ENCODE assay signal across 13 cellular contexts in the genomic region with DNA sequence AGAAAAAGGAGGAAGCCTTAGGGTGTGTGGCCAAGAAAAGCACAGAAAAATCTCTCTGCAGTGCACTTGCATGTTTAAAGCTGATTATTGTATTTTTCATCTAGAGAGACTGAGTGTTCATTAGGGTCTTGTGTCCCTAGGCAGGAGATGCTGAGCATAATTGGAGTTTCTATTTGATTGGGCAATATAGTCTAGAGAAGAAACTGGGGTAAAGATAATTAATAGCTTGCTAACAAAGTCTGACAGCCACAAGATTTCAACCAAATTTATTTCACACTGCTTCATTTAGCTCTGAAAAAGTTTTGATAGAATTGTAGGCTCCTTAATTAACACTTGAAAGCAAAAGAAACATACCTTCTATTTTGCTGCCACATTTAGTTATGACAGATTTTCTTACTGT. TPM values are rescaled to one million over a fixed set of nuclear protein-coding genes. Genes with fewer than 3 reads are reported as not detected.
A peak's percentile ranks its signal among the peaks of the same experiment; 100 is the strongest.
DNase-seq lines count a peak whose midpoint lies in the region; ATAC-seq and TF ChIP-seq lines count a peak whose summit lies in the region.
"Had no signal": no experiment of that assay in that cellular context is flagged by ENCODE, and none has a peak within 500 bp of the region (broad histone marks: within the 10 kb centered on the region; RNA-seq: fewer than 3 reads in every experiment).

No MANE protein-coding gene starts in this region.

- no peak for TF ChIP-seq RAD21 in liver (IDR thresholded peaks at IDR 0.05)

- intact Hi-C loops in natural killer cell (cut with micrococcal nuclease) = no loop called here

- no peak overlapping the region for H3K27ac Mint-ChIP-seq in natural killer cell

- no peaks in the 10 kb centered on the region for H3K4me1 Mint-ChIP-seq in natural killer cell

- H3K4me1 ChIP-seq in liver (ENCODE audit: control insufficient read depth in 4 of 4, insufficient read depth in 4 of 4, low read length in 3 of 4) = peaks cover 0 to 17% (median 13%) of the 10 kb centered on the region in 4 donors
- H3K4me1 ChIP-seq: right atrium auricular region had no signal

- H3K9me3 Mint-ChIP-seq in natural killer cell = peaks cover 0 to 2% of the 10 kb centered on the region in 2 donors

- H3K27ac ChIP-seq in liver (ENCODE audit: low read depth in 1 of 2, low read length in 2 of 2) = no peak overlapping the region
- H3K27ac ChIP-seq: right atrium auricular region, vagina, VCaP had no signal

- TF ChIP-seq CTCF in HFF-Myc (IDR thresholded peaks at IDR 0.05; ENCODE audit: low read depth, low read length, missing control alignments) (no peak), choroid plexus epithelial cell (conservative IDR thresholded peaks at IDR 0.05; ENCODE audit: low read depth, low read length) (no peak), liver (IDR thresholded peaks at IDR 0.05; ENCODE audit: low read depth, low read length, missing input control) (no peak), retinal pigment epithelial cell (conservative IDR thresholded peaks at IDR 0.05; ENCODE audit: low read depth, low read length) (no peak), natural killer cell (IDR thresholded peaks at IDR 0.05) (no peak)

- H3K9ac ChIP-seq in liver (ENCODE audit: low read depth in 1 of 2, low read length in 2 of 2) = peak overlapping the region; percentile 10 to 20

- no peak for DNase-seq in HFF-Myc (ENCODE audit: extremely low read depth, low read depth)
- DNase-seq in choroid plexus epithelial cell (ENCODE audit: low read depth) = no peak
- DNase-seq in retinal pigment epithelial cell (ENCODE audit: low read depth) = no peak
- DNase-seq in NCI-H2196 (lab: John Stamatoyannopoulos, UW; ENCODE audit: unreplicated experiment) = no peak
- no peak for DNase-seq in natural killer cell
- DNase-seq: aorta, MM.1S had no signal

- H3K27me3 Mint-ChIP-seq in natural killer cell (ENCODE audit: low read depth in 2 of 2) = no peaks in the 10 kb centered on the region

- peak overlapping the region; percentile 42 for H3K4me3 ChIP-seq in HFF-Myc (replicated peaks; ENCODE audit: low read depth, low read length)
- peak overlapping the region; percentile 32 for H3K4me3 ChIP-seq in choroid plexus epithelial cell (ENCODE audit: low read depth, low read length)
- H3K4me3 ChIP-seq in liver (ENCODE audit: low read depth in 1 of 3, low read length in 3 of 3) = peak overlapping the region in 2 of 3 donors; percentile 33 to 44
- H3K4me3 ChIP-seq in retinal pigment epithelial cell (ENCODE audit: low read length) = peak overlapping the region; percentile 78
- H3K4me3 ChIP-seq: right atrium auricular region had no signal

- no peak for ATAC-seq in GM18870 (IDR thresholded peaks at IDR 0.05; ENCODE audit: unreplicated experiment)
- ATAC-seq in natural killer cell = no peak
- ATAC-seq in GM21367 (IDR thresholded peaks at IDR 0.05; ENCODE audit: unreplicated experiment) = no peak

- H3K36me3 ChIP-seq in liver (ENCODE audit: control insufficient read depth in 4 of 4, insufficient read depth in 3 of 4, low read depth in 1 of 4, low read length in 3 of 4) = no peaks in the 10 kb centered on the region
- H3K36me3 ChIP-seq: right atrium auricular region, vagina had no signal

- no peak overlapping the region for H3K4me3 Mint-ChIP-seq in natural killer cell

- no peaks in the 10 kb centered on the region for H3K36me3 Mint-ChIP-seq in natural killer cell

- H3K9me3 ChIP-seq in liver (ENCODE audit: control insufficient read depth in 4 of 4, low read length in 3 of 4) = no peaks in the 10 kb centered on the region
- H3K9me3 ChIP-seq: right atrium auricular region, vagina had no signal

- H3K27me3 ChIP-seq in liver (ENCODE audit: control insufficient read depth in 4 of 4, insufficient read depth in 4 of 4, low read length in 3 of 4) = no peaks in the 10 kb centered on the region
- H3K27me3 ChIP-seq: right atrium auricular region, vagina had no signal

TF ChIP-seq in liver, 16 proteins besides CTCF, POLR2A, EP300 and RAD21:
- TF ChIP-seq EGR1 (IDR thresholded peaks at IDR 0.05; ENCODE audit: low read depth in 2 of 2) (no peak), JUND (IDR thresholded peaks at IDR 0.05) (no peak), GABPA (IDR thresholded peaks at IDR 0.05 in 1 of 2, conservative IDR thresholded peaks at IDR 0.05 in 1 of 2) (no peak), YY1 (IDR thresholded peaks at IDR 0.05) (no peak), HNF4A (conservative IDR thresholded peaks at IDR 0.05) (no peak), NR2F2 (IDR thresholded peaks at IDR 0.05) (no peak), SP1 (IDR thresholded peaks at IDR 0.05) (no peak), TAF1 (conservative IDR thresholded peaks at IDR 0.05) (no peak), HNF4G (IDR thresholded peaks at IDR 0.05) (no peak)
- TF ChIP-seq, protein P1, sequence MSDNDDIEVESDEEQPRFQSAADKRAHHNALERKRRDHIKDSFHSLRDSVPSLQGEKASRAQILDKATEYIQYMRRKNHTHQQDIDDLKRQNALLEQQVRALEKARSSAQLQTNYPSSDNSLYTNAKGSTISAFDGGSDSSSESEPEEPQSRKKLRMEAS (IDR thresholded peaks at IDR 0.05) = no peak
- TF ChIP-seq, protein P2, sequence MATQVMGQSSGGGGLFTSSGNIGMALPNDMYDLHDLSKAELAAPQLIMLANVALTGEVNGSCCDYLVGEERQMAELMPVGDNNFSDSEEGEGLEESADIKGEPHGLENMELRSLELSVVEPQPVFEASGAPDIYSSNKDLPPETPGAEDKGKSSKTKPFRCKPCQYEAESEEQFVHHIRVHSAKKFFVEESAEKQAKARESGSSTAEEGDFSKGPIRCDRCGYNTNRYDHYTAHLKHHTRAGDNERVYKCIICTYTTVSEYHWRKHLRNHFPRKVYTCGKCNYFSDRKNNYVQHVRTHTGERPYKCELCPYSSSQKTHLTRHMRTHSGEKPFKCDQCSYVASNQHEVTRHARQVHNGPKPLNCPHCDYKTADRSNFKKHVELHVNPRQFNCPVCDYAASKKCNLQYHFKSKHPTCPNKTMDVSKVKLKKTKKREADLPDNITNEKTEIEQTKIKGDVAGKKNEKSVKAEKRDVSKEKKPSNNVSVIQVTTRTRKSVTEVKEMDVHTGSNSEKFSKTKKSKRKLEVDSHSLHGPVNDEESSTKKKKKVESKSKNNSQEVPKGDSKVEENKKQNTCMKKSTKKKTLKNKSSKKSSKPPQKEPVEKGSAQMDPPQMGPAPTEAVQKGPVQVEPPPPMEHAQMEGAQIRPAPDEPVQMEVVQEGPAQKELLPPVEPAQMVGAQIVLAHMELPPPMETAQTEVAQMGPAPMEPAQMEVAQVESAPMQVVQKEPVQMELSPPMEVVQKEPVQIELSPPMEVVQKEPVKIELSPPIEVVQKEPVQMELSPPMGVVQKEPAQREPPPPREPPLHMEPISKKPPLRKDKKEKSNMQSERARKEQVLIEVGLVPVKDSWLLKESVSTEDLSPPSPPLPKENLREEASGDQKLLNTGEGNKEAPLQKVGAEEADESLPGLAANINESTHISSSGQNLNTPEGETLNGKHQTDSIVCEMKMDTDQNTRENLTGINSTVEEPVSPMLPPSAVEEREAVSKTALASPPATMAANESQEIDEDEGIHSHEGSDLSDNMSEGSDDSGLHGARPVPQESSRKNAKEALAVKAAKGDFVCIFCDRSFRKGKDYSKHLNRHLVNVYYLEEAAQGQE (IDR thresholded peaks at IDR 0.05) = no peak
- TF ChIP-seq, protein P3, sequence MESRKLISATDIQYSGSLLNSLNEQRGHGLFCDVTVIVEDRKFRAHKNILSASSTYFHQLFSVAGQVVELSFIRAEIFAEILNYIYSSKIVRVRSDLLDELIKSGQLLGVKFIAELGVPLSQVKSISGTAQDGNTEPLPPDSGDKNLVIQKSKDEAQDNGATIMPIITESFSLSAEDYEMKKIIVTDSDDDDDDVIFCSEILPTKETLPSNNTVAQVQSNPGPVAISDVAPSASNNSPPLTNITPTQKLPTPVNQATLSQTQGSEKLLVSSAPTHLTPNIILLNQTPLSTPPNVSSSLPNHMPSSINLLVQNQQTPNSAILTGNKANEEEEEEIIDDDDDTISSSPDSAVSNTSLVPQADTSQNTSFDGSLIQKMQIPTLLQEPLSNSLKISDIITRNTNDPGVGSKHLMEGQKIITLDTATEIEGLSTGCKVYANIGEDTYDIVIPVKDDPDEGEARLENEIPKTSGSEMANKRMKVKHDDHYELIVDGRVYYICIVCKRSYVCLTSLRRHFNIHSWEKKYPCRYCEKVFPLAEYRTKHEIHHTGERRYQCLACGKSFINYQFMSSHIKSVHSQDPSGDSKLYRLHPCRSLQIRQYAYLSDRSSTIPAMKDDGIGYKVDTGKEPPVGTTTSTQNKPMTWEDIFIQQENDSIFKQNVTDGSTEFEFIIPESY (IDR thresholded peaks at IDR 0.05) = no peak
- TF ChIP-seq, protein P4, sequence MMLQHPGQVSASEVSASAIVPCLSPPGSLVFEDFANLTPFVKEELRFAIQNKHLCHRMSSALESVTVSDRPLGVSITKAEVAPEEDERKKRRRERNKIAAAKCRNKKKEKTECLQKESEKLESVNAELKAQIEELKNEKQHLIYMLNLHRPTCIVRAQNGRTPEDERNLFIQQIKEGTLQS (IDR thresholded peaks at IDR 0.05) = no peak

RNA-seq across cellular contexts. Expression of a gene that starts 2.3 kb away (rescaled TPM):
- total RNA-seq in liver (10 to 100 TPM in 1 of 2 donors, 1 to 10 TPM in 1; 8.2 to 29.7 TPM), natural killer cell (not detected)
- 1 to 10 TPM; 2.7 to 5.1 TPM for polyA plus RNA-seq in liver

Comparison
In these comparisons a context has a peak if more than half of its experiments do, and no peak if none do; other contexts are left out.
1. RNA of a gene that starts 2.3 kb away (total RNA-seq): 8.2 to 29.7 TPM in liver; not detected in natural killer cell; every median in the first group is over 4 times any median in the second.
2. Peak in every context shown above with its lines, with median percentiles within 50 percentile points of each other: H3K4me3 ChIP-seq.